In the genomic region with DNA sequence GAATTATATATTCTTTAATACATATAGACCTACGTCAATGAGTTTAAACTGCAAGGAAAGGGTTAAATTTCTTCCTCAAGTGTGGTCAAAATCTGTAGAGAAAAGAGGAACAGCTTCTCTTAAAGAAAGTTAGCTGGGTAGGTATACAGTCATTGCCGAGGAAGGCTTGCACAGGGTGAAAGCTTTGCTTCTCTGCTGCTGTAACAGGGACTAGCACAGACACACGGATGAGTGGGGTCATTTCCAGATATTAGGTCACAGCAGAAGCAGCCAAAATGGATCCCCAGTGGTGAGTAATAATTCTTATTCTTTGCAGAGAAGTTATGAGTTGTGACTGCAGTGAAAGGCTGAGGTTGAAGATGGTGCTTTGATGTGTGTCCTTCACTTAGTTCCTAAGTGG, we compare ENCODE assay signal across 9 cellular contexts. TPM values are rescaled to one million over a fixed set of nuclear protein-coding genes. Genes with fewer than 3 reads are reported as not detected.
DNase-seq lines count a peak whose midpoint lies in the region; ATAC-seq, FAIRE-seq and TF ChIP-seq lines count a peak whose summit lies in the region.
"Had no signal": no experiment of that assay in that cellular context is flagged by ENCODE, and none has a peak within 500 bp of the region (broad histone marks: within the 10 kb centered on the region; RNA-seq: fewer than 3 reads in every experiment).

A gene with protein sequence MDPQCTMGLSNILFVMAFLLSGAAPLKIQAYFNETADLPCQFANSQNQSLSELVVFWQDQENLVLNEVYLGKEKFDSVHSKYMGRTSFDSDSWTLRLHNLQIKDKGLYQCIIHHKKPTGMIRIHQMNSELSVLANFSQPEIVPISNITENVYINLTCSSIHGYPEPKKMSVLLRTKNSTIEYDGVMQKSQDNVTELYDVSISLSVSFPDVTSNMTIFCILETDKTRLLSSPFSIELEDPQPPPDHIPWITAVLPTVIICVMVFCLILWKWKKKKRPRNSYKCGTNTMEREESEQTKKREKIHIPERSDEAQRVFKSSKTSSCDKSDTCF (plus strand): TSS at position 148 of the 400 bp plus-strand sequence. CDS start 128 bp downstream, at position 276.

- no peak within 1 kb of the TSS for H2AK5ac ChIP-seq in mesendoderm (ENCODE audit: low read length)

- peaks cover 24 to 66% (median 35%) of the 10 kb centered on the region in 10 experiments for H3K4me1 ChIP-seq in BLaER1 treated with 17β-estradiol and CSF1 and Interleukin-3, amounts not matched to agents 10 nM and 100 nM
- H3K4me1 ChIP-seq in mesendoderm (ENCODE audit: control insufficient read depth, low read depth, low read length) = no peaks in the 10 kb centered on the region

- no peak within 1 kb of the TSS for H2BK120ac ChIP-seq in mesendoderm (ENCODE audit: low read depth, low read length)

- WGBS in mesendoderm (ENCODE audit: extremely low coverage, insufficient coverage, low lambda C conversion rate) = no CpG with 5 or more reads among the region's 3 CpGs

- no peak within 1 kb of the TSS for H2BK5ac ChIP-seq in mesendoderm (ENCODE audit: low read length)

- H3K27ac ChIP-seq in BLaER1 treated with 17β-estradiol and CSF1 and Interleukin-3, amounts not matched to agents 10 nM and 100 nM = peak within 1 kb of the TSS in 6 of 11 experiments; percentile 20 to 84 (median 68); a peak in 11 of 22 replicates
- H3K27ac ChIP-seq in dorsolateral prefrontal cortex (peak within 1 kb of the TSS in 5 of 59 donors; percentile 14 to 34 (median 31)), mesendoderm (ENCODE audit: low read depth, low read length) (no peak within 1 kb of the TSS)

- no peak within 1 kb of the TSS for H3K18ac ChIP-seq in mesendoderm (ENCODE audit: low read length)

- H4K8ac ChIP-seq in mesendoderm (ENCODE audit: low read depth, low read length) = no peak within 1 kb of the TSS

- H3K9me3 ChIP-seq in BLaER1 treated with 17β-estradiol and CSF1 and Interleukin-3, amounts not matched to agents 10 nM and 100 nM (replicated peaks in 1 of 11) = peaks cover 0 to 20% (median 0%) of the 10 kb centered on the region in 11 experiments; a peak in 5 of 22 replicates

- no peak within 1 kb of the TSS for H2BK15ac ChIP-seq in mesendoderm (replicated peaks; ENCODE audit: low read depth)

- ATAC-seq in GM19463 (IDR thresholded peaks at IDR 0.05; ENCODE audit: unreplicated experiment) (peak; percentile 86), HG03439 (IDR thresholded peaks at IDR 0.05; ENCODE audit: unreplicated experiment) (peak; percentile 71)

- H3K4me3 ChIP-seq in BLaER1 treated with 17β-estradiol and CSF1 and Interleukin-3, amounts not matched to agents 10 nM and 100 nM = peak within 1 kb of the TSS in 6 of 10 experiments; percentile 49 to 81 (median 68); a peak in 13 of 20 replicates
- peak within 1 kb of the TSS in 42 of 59 donors; percentile 2 to 46 (median 24) for H3K4me3 ChIP-seq in dorsolateral prefrontal cortex
- no peak within 1 kb of the TSS for H3K4me3 ChIP-seq in mesendoderm (ENCODE audit: low read length)

- TF ChIP-seq CTCF in dorsolateral prefrontal cortex (IDR thresholded peaks at IDR 0.05 in 54 of 56, conservative IDR thresholded peaks at IDR 0.05 in 2 of 56; ENCODE audit: low read depth in 1 of 56, partially characterized antibody in 56 of 56) = no peak

- H3K9ac ChIP-seq in BLaER1 treated with 17β-estradiol and CSF1 and Interleukin-3, amounts not matched to agents 10 nM and 100 nM = peak within 1 kb of the TSS in 6 of 11 experiments; percentile 52 to 92 (median 72); a peak in 13 of 22 replicates
- no peak within 1 kb of the TSS for H3K9ac ChIP-seq in mesendoderm (ENCODE audit: low read length)

- no peak within 1 kb of the TSS for H3K23ac ChIP-seq in mesendoderm (ENCODE audit: low read length)

- H3K79me2 ChIP-seq in mesendoderm (ENCODE audit: control insufficient read depth, insufficient read depth, low read length) = no peaks in the 10 kb centered on the region

- H3K4me2 ChIP-seq in BLaER1 treated with 17β-estradiol and CSF1 and Interleukin-3, amounts not matched to agents 10 nM and 100 nM = peak within 1 kb of the TSS; percentile 42 to 98 (median 68)
- H3K4me2 ChIP-seq in mesendoderm (ENCODE audit: low read length) = no peak within 1 kb of the TSS

- peaks cover 0 to 28% (median 0%) of the 10 kb centered on the region in 11 experiments; a peak in 3 of 22 replicates for H4K20me1 ChIP-seq in BLaER1 treated with 17β-estradiol and CSF1 and Interleukin-3, amounts not matched to agents 10 nM and 100 nM

- no peak within 1 kb of the TSS for H3K56ac ChIP-seq in mesendoderm (ENCODE audit: low read length)

- H4K5ac ChIP-seq in mesendoderm (ENCODE audit: low read length) = no peak within 1 kb of the TSS

- H3K4ac ChIP-seq in mesendoderm (ENCODE audit: low read depth, low read length) = no peak within 1 kb of the TSS

- no peaks in the 10 kb centered on the region for H3K79me1 ChIP-seq in mesendoderm (ENCODE audit: low read length)

- DNase-seq in dorsolateral prefrontal cortex (no peak), mesendoderm (no peak), AG08395 (ENCODE audit: low spot score) (no peak), H4 (ENCODE audit: low spot score) (no peak), HTR-8/SVneo (ENCODE audit: insufficient read length, low spot score) (no peak)
- DNase-seq: DND-41 had no signal

- H3K36me3 ChIP-seq in BLaER1 treated with 17β-estradiol and CSF1 and Interleukin-3, amounts not matched to agents 10 nM and 100 nM = peaks cover 0 to 19% (median 0%) of the 10 kb centered on the region in 11 experiments; a peak in 5 of 22 replicates
- H3K36me3 ChIP-seq in mesendoderm (ENCODE audit: control insufficient read depth, insufficient read depth, low read length) = no peaks in the 10 kb centered on the region

- FAIRE-seq in HTR-8/SVneo (lab: Jason Lieb, UNC) = no peak

- intact Hi-C loops in dorsolateral prefrontal cortex (cut with DNase I) = no loop called here

- H3K27me3 ChIP-seq in BLaER1 treated with 17β-estradiol and CSF1 and Interleukin-3, amounts not matched to agents 10 nM and 100 nM = no peaks in the 10 kb centered on the region
- peaks cover 0 to 9% (median 0%) of the 10 kb centered on the region in 45 donors for H3K27me3 ChIP-seq in dorsolateral prefrontal cortex
- no peaks in the 10 kb centered on the region for H3K27me3 ChIP-seq in mesendoderm (ENCODE audit: insufficient read depth, low read length, poor library complexity)

RNA-seq across cellular contexts. Expression of the gene that starts here (rescaled TPM):
- total RNA-seq in dorsolateral prefrontal cortex = 10 to 100 TPM in 6 of 120 experiments, 1 to 10 TPM in 113, under 1 TPM in 1; 0.95 to 13.5 (median 3.9) TPM
- polyA plus RNA-seq in mesendoderm (2013, experiment 1 of 2) = 0.14 TPM
- polyA plus RNA-seq in mesendoderm (2013, experiment 2 of 2) = 0.11 TPM
- total RNA-seq in H4 (2014; rRNA removed; shearing (Covaris generic)) = 0.39 and 1.6 TPM in 2 replicates
